ENCODE assay signal across 33 cellular contexts in genomic region chr2:112819081-112819480, GRCh38. TPM values are rescaled to one million over a fixed set of nuclear protein-coding genes. Genes with fewer than 3 reads are reported as not detected.
"Had no signal": no experiment of that assay in that cellular context is flagged by ENCODE, and none has a peak within 500 bp of the region (broad histone marks: within the 10 kb centered on the region; RNA-seq: fewer than 3 reads in every experiment).

No MANE protein-coding gene starts in this region.

- H3K27ac ChIP-seq: brain microvascular endothelial cell, coronary artery, gastrocnemius medialis, lower lobe of right lung, neural progenitor cell, suprapubic skin, tibial artery, WERI-Rb-1 had no signal

- H3K4me1 ChIP-seq: gastrocnemius medialis, neural progenitor cell, tibial artery had no signal

- H3K9ac ChIP-seq: neural progenitor cell had no signal

- H3K4me2 ChIP-seq: neural progenitor cell had no signal

- H3K36me3 Mint-ChIP-seq: activated CD4-positive, alpha-beta memory T cell treated with anti-CD3 and anti-CD28 coated beads for 36 hours; immature natural killer cell; natural killer cell had no signal

- H3K36me3 ChIP-seq: brain microvascular endothelial cell, gastrocnemius medialis, lower lobe of right lung, neural progenitor cell, spleen, suprapubic skin, tibial artery, WERI-Rb-1 had no signal

- H2AFZ ChIP-seq: neural progenitor cell had no signal

- H3K27ac Mint-ChIP-seq: activated CD4-positive, alpha-beta memory T cell treated with anti-CD3 and anti-CD28 coated beads for 36 hours; activated CD4-positive, alpha-beta T cell treated with anti-CD3 and anti-CD28 coated beads, Interleukin-2, amount 10 ng/mL, durations not matched to agents 24 days and 14 days; activated T-cell treated with anti-CD3 and anti-CD28 coated beads, Interleukin-2, amount 50 U/mL, for 24 hours; immature natural killer cell; natural killer cell; neural progenitor cell; T-helper 1 cell treated with Interleukin-12 subunit alpha and Interleukin-12 subunit beta and Interleukin-4 antibody, amounts not matched to agents 30 μg/mL and 1 μg/mL, for 36 hours had no signal

- H3K9me3 Mint-ChIP-seq: activated CD4-positive, alpha-beta memory T cell treated with anti-CD3 and anti-CD28 coated beads for 36 hours; activated T-cell treated with anti-CD3 and anti-CD28 coated beads, Interleukin-2, amount 50 U/mL, for 24 hours; immature natural killer cell; natural killer cell; neural progenitor cell; T-helper 1 cell treated with Interleukin-12 subunit alpha and Interleukin-12 subunit beta and Interleukin-4 antibody, amounts not matched to agents 30 μg/mL and 1 μg/mL, for 36 hours had no signal

- H3K9me3 ChIP-seq: gastrocnemius medialis, lower lobe of right lung, spleen, suprapubic skin, tibial artery had no signal

- DNase-seq: activated CD4-positive, alpha-beta memory T cell treated with anti-CD3 and anti-CD28 coated beads for 36 hours; activated CD4-positive, alpha-beta T cell treated with anti-CD3 and anti-CD28 coated beads, Interleukin-2, amount 10 ng/mL, durations not matched to agents 24 days and 14 days; activated CD4-positive, CD25-positive, alpha-beta regulatory T cell treated with anti-CD3 and anti-CD28 coated beads, Interleukin-2, amount 50 U/mL, for 72 hours; activated CD8-positive, alpha-beta memory T cell treated with anti-CD3 and anti-CD28 coated beads, Interleukin-2, amount 50 U/mL, for 48 hours; activated gamma-delta T cell; activated naive CD4-positive, alpha-beta T cell treated with anti-CD3 and anti-CD28 coated beads, Interleukin-2, amount 50 U/mL, for 16 hours; activated T-cell treated with anti-CD3 and anti-CD28 coated beads, Interleukin-2, amount 50 U/mL, for 24 hours; amniotic stem cell; brain microvascular endothelial cell; effector memory CD4-positive, alpha-beta T cell; erythroblast; gastrocnemius medialis; glutamatergic neuron; hippocampal formation; immature natural killer cell; kidney; left colon; lower lobe of right lung; mesendoderm; natural killer cell; right cardiac atrium; spleen; stimulated activated naive CD4-positive, alpha-beta T cell; T1000; tibial artery; WERI-Rb-1 had no signal

- ATAC-seq: gastrocnemius medialis, left colon, lower lobe of right lung, natural killer cell, right cardiac atrium had no signal

- H3K27me3 Mint-ChIP-seq: activated CD4-positive, alpha-beta memory T cell treated with anti-CD3 and anti-CD28 coated beads for 36 hours; activated CD4-positive, alpha-beta T cell treated with anti-CD3 and anti-CD28 coated beads, Interleukin-2, amount 10 ng/mL, durations not matched to agents 24 days and 14 days; activated T-cell treated with anti-CD3 and anti-CD28 coated beads, Interleukin-2, amount 50 U/mL, for 24 hours had no signal

- H3K4me3 Mint-ChIP-seq: activated CD4-positive, alpha-beta memory T cell treated with anti-CD3 and anti-CD28 coated beads for 36 hours; activated CD4-positive, alpha-beta T cell treated with anti-CD3 and anti-CD28 coated beads, Interleukin-2, amount 10 ng/mL, durations not matched to agents 24 days and 14 days; activated T-cell treated with anti-CD3 and anti-CD28 coated beads, Interleukin-2, amount 50 U/mL, for 24 hours; immature natural killer cell; natural killer cell; neural progenitor cell; T-helper 1 cell treated with Interleukin-12 subunit alpha and Interleukin-12 subunit beta and Interleukin-4 antibody, amounts not matched to agents 30 μg/mL and 1 μg/mL, for 36 hours had no signal

- H3K27me3 ChIP-seq: brain microvascular endothelial cell, dorsolateral prefrontal cortex, gastrocnemius medialis, neural progenitor cell, spleen, suprapubic skin, tibial artery had no signal

- H3K4me3 ChIP-seq: coronary artery, dorsolateral prefrontal cortex, gastrocnemius medialis, lower lobe of right lung, neural progenitor cell, spleen, suprapubic skin, tibial artery had no signal

- FAIRE-seq: astrocyte, kidney had no signal

RNA-seq across cellular contexts. Expression of gene IL1B, which starts 17.5 kb away (rescaled TPM):
- total RNA-seq: astrocyte, gastrocnemius medialis had no signal

RNA-seq across cellular contexts. Expression of gene IL1A, which starts 34.8 kb away (rescaled TPM):
- total RNA-seq: cardiac septum, gastrocnemius medialis, right cardiac atrium had no signal
- polyA plus RNA-seq: immature natural killer cell, right cardiac atrium had no signal

RNA-seq across cellular contexts. Expression of gene CKAP2L, which starts 54.7 kb away (rescaled TPM):
- polyA plus RNA-seq: right cardiac atrium had no signal
